Comparison of ENCODE assay signal across 9 cellular contexts in genomic region chr3:109050591-109051167, GRCh38.
DNase-seq lines count a peak whose midpoint lies in the region; ATAC-seq and TF ChIP-seq lines count a peak whose summit lies in the region.
"Had no signal": no experiment of that assay in that cellular context is flagged by ENCODE, and none has a peak within 500 bp of the region (broad histone marks: within the 10 kb centered on the region; RNA-seq: fewer than 3 reads in every experiment).

No MANE protein-coding gene starts in this region.

- TF ChIP-seq CTCF in cardiac muscle cell (IDR thresholded peaks at IDR 0.05; ENCODE audit: low read depth, low read length) (peak; percentile 65), tibial nerve (IDR thresholded peaks at IDR 0.05) (peak in 1 of 5 experiments; percentile 26)
- TF ChIP-seq CTCF in activated CD8-positive, alpha-beta T cell treated with anti-CD3 and anti-CD28 coated beads for 36 hours (IDR thresholded peaks at IDR 0.05) = peak; percentile 73

- no peak overlapping the region for H3K14ac ChIP-seq in mesenchymal stem cell (ENCODE audit: low read length in 2 of 2)

- H3K36me3 Mint-ChIP-seq in activated CD8-positive, alpha-beta T cell treated with anti-CD3 and anti-CD28 coated beads for 36 hours (ENCODE audit: low read depth) = no peaks in the 10 kb centered on the region

- no peak overlapping the region for H3K18ac ChIP-seq in mesenchymal stem cell (ENCODE audit: low read depth in 1 of 2, low read length in 2 of 2)

- no peak overlapping the region for H2AFZ ChIP-seq in GM23248
- H2AFZ ChIP-seq in mesenchymal stem cell (ENCODE audit: low read depth, low read length) = no peak overlapping the region

- H4K20me1 ChIP-seq in GM23248 (ENCODE audit: insufficient read depth) = no peaks in the 10 kb centered on the region

- CTCF ChIA-PET in activated CD8-positive, alpha-beta T cell treated with anti-CD3 and anti-CD28 coated beads for 36 hours (lab: Charles Lee) = interaction anchor here (0.8 to 2.3 kb wide), 4 partner anchors 10 to 30 kb away, joined by 3 to 8 read pairs (median 4); no protein-coding TSS in a partner anchor

- H2BK12ac ChIP-seq in mesenchymal stem cell (ENCODE audit: low read length in 2 of 2) = no peak overlapping the region

- no peaks in the 10 kb centered on the region for H3K4me1 Mint-ChIP-seq in activated CD8-positive, alpha-beta T cell treated with anti-CD3 and anti-CD28 coated beads for 36 hours (ENCODE audit: low read depth)
- H3K4me1 Mint-ChIP-seq: stimulated activated naive CD8-positive, alpha-beta T cell treated with anti-CD3 and anti-CD28 coated beads, Interleukin-15, amount 100 ng/mL, for 72 hours had no signal

- H3K9me3 Mint-ChIP-seq in activated CD8-positive, alpha-beta T cell treated with anti-CD3 and anti-CD28 coated beads for 36 hours = no peaks in the 10 kb centered on the region
- H3K9me3 Mint-ChIP-seq: stimulated activated naive CD8-positive, alpha-beta T cell treated with anti-CD3 and anti-CD28 coated beads, Interleukin-15, amount 100 ng/mL, for 72 hours had no signal

- no peak overlapping the region for H3K4me2 ChIP-seq in GM23248 (ENCODE audit: unreplicated experiment)
- no peak overlapping the region for H3K4me2 ChIP-seq in mesenchymal stem cell (ENCODE audit: low read length, poor library complexity, severe bottlenecking)

- H3K4me1 ChIP-seq in cardiac muscle cell (ENCODE audit: low read depth) = no peaks in the 10 kb centered on the region
- H3K4me1 ChIP-seq in GM23248 (ENCODE audit: insufficient read depth) = no peaks in the 10 kb centered on the region
- H3K4me1 ChIP-seq in mesenchymal stem cell (ENCODE audit: control insufficient read depth, insufficient read depth, low read depth, low read length) = no peaks in the 10 kb centered on the region
- H3K4me1 ChIP-seq in tibial nerve = no peaks in the 10 kb centered on the region

- H3K27ac ChIP-seq in cardiac muscle cell = no peak overlapping the region
- no peak overlapping the region for H3K27ac ChIP-seq in GM23248
- no peak overlapping the region for H3K27ac ChIP-seq in mesenchymal stem cell (ENCODE audit: low read length, poor library complexity, severe bottlenecking)
- no peak overlapping the region for H3K27ac ChIP-seq in tibial nerve

- no peak overlapping the region for H3K27ac Mint-ChIP-seq in activated CD8-positive, alpha-beta T cell treated with anti-CD3 and anti-CD28 coated beads for 36 hours
- H3K27ac Mint-ChIP-seq: stimulated activated naive CD8-positive, alpha-beta T cell treated with anti-CD3 and anti-CD28 coated beads, Interleukin-15, amount 100 ng/mL, for 72 hours had no signal

- no peak overlapping the region for H2BK5ac ChIP-seq in mesenchymal stem cell (ENCODE audit: low read depth, low read length, poor library complexity, severe bottlenecking)

- DNase-seq in cardiac muscle cell (ENCODE audit: low read depth in 1 of 2, low spot score in 1 of 2) (peak; percentile 11 to 49), Right ventricle myocardium inferior (ENCODE audit: missing footprints) (no peak), GM23248 (peak; percentile 37), NAMALWA (ENCODE audit: low spot score) (peak; percentile 62), mesenchymal stem cell (peak; percentile 29), tibial nerve (ENCODE audit: low spot score in 2 of 2) (no peak), NCI-H226 (no peak)
- DNase-seq in activated CD8-positive, alpha-beta T cell treated with anti-CD3 and anti-CD28 coated beads for 36 hours = peak; percentile 18

- H3K9me3 ChIP-seq in cardiac muscle cell (ENCODE audit: low read depth) (no peaks in the 10 kb centered on the region), GM23248 (ENCODE audit: low read depth) (no peaks in the 10 kb centered on the region), mesenchymal stem cell (ENCODE audit: control insufficient read depth, low read length) (peaks cover 3% of the 10 kb centered on the region), tibial nerve (peaks cover 0 to 5% (median 0%) of the 10 kb centered on the region in 4 donors)

- no peak overlapping the region for H2BK120ac ChIP-seq in mesenchymal stem cell (ENCODE audit: low read depth, low read length)

- in situ Hi-C loops in GM23248 (cut with MboI) = no loop called here

- H4K91ac ChIP-seq in mesenchymal stem cell (ENCODE audit: low read length) = no peak overlapping the region

- TF ChIP-seq EP300 in tibial nerve (IDR thresholded peaks at IDR 0.05) = no peak

- no peak overlapping the region for H3K23ac ChIP-seq in mesenchymal stem cell (ENCODE audit: low read length in 2 of 2)

- POLR2A ChIA-PET in activated CD8-positive, alpha-beta T cell treated with anti-CD3 and anti-CD28 coated beads for 36 hours (lab: Charles Lee) = no interaction called here

- no peak overlapping the region for H3K4ac ChIP-seq in mesenchymal stem cell (ENCODE audit: low read depth in 1 of 2, low read length in 2 of 2)

- no peak overlapping the region for H2AK5ac ChIP-seq in mesenchymal stem cell (ENCODE audit: low read length, severe bottlenecking)

- H3K4me3 Mint-ChIP-seq in activated CD8-positive, alpha-beta T cell treated with anti-CD3 and anti-CD28 coated beads for 36 hours = no peak overlapping the region
- H3K4me3 Mint-ChIP-seq: stimulated activated naive CD8-positive, alpha-beta T cell treated with anti-CD3 and anti-CD28 coated beads, Interleukin-15, amount 100 ng/mL, for 72 hours had no signal

- no peaks in the 10 kb centered on the region for H3K79me2 ChIP-seq in GM23248 (ENCODE audit: insufficient read depth)

- H3K27me3 ChIP-seq in cardiac muscle cell = no peaks in the 10 kb centered on the region
- H3K27me3 ChIP-seq in GM23248 (replicated peaks; ENCODE audit: insufficient read depth) = no peaks in the 10 kb centered on the region
- no peaks in the 10 kb centered on the region for H3K27me3 ChIP-seq in mesenchymal stem cell (ENCODE audit: control insufficient read depth in 1 of 2, insufficient read depth in 1 of 2, low read length in 2 of 2)
- no peaks in the 10 kb centered on the region for H3K27me3 ChIP-seq in tibial nerve

- no peaks in the 10 kb centered on the region for H3F3A ChIP-seq in GM23248 (ENCODE audit: insufficient read depth)

- H3K36me3 ChIP-seq in cardiac muscle cell (no peaks in the 10 kb centered on the region), GM23248 (ENCODE audit: low read depth) (no peaks in the 10 kb centered on the region), mesenchymal stem cell (ENCODE audit: control insufficient read depth in 1 of 2, insufficient read depth in 2 of 2, low read depth in 1 of 2, low read length in 2 of 2) (no peaks in the 10 kb centered on the region), tibial nerve (no peaks in the 10 kb centered on the region)

- no peaks in the 10 kb centered on the region for H3K79me1 ChIP-seq in mesenchymal stem cell (replicated peaks; ENCODE audit: low read length, poor library complexity, severe bottlenecking)

- no peak for TF ChIP-seq POLR2A in tibial nerve (IDR thresholded peaks at IDR 0.05)

- no peak overlapping the region for H2BK15ac ChIP-seq in mesenchymal stem cell (ENCODE audit: low read depth, poor library complexity, severe bottlenecking)

- H3K9ac ChIP-seq in GM23248 (no peak overlapping the region), mesenchymal stem cell (ENCODE audit: low read length) (no peak overlapping the region)

- no peak overlapping the region for H4K8ac ChIP-seq in mesenchymal stem cell (ENCODE audit: low read length)

- no peaks in the 10 kb centered on the region for H3K27me3 Mint-ChIP-seq in activated CD8-positive, alpha-beta T cell treated with anti-CD3 and anti-CD28 coated beads for 36 hours
- H3K27me3 Mint-ChIP-seq: stimulated activated naive CD8-positive, alpha-beta T cell treated with anti-CD3 and anti-CD28 coated beads, Interleukin-15, amount 100 ng/mL, for 72 hours had no signal

- ATAC-seq in Right ventricle myocardium inferior = no peak
- no peak for ATAC-seq in activated CD8-positive, alpha-beta T cell treated with anti-CD3 and anti-CD28 coated beads for 36 hours
- ATAC-seq: stimulated activated naive CD8-positive, alpha-beta T cell treated with anti-CD3 and anti-CD28 coated beads, Interleukin-15, amount 100 ng/mL, for 72 hours had no signal

- intact Hi-C loops in Right ventricle myocardium inferior (cut with DNase I) = no loop called here
- intact Hi-C loops in activated CD8-positive, alpha-beta T cell treated with anti-CD3 and anti-CD28 coated beads for 36 hours (cut with micrococcal nuclease) = no loop called here

- H3K9me2 ChIP-seq in GM23248 (ENCODE audit: insufficient read depth) = no peaks in the 10 kb centered on the region

- WGBS in GM23248 (ENCODE audit: low coverage in 1 of 2, low lambda C conversion rate in 2 of 2, missing lambda C conversion rate in 2 of 2), 2 experiments = 30 to 34% methylated on average over 3 of the region's 3 CpGs
- WGBS in mesenchymal stem cell = 54% methylated on average over 3 of the region's 3 CpGs
- WGBS in tibial nerve, 2 donors = 44 to 53% methylated on average over 3 of the region's 3 CpGs

- H3K4me3 ChIP-seq in cardiac muscle cell (no peak overlapping the region), GM23248 (no peak overlapping the region), mesenchymal stem cell (ENCODE audit: insufficient read depth in 1 of 2, low read depth in 1 of 2, low read length in 2 of 2) (no peak overlapping the region), tibial nerve (no peak overlapping the region)

Comparison
In these comparisons a context has a peak if more than half of its experiments do, and no peak if none do; other contexts are left out.
1. DNase-seq: peak in cardiac muscle cell (2 of 2), GM23248 (single experiment), NAMALWA (single experiment), activated CD8-positive, alpha-beta T cell treated with anti-CD3 and anti-CD28 coated beads for 36 hours (single experiment) and mesenchymal stem cell (single experiment); none in Right ventricle myocardium inferior (single experiment), tibial nerve (0 of 2) and NCI-H226 (single experiment).